Comparison of ENCODE assay signal across 14 cellular contexts in genomic region chr9:18658764-18659705, GRCh38.
A peak's percentile ranks its signal among the peaks of the same experiment; 100 is the strongest.
DNase-seq lines count a peak whose midpoint lies in the region; TF ChIP-seq lines count a peak whose summit lies in the region.
"Had no signal": no experiment of that assay in that cellular context is flagged by ENCODE, and none has a peak within 500 bp of the region (broad histone marks: within the 10 kb centered on the region; RNA-seq: fewer than 3 reads in every experiment).

No MANE protein-coding gene starts in this region.

- TF ChIP-seq CTCF in fibroblast of lung (conservative IDR thresholded peaks at IDR 0.05 in 1 of 2, IDR thresholded peaks at IDR 0.05 in 1 of 2; ENCODE audit: low read depth in 1 of 2, low read length in 2 of 2) = no peak
- TF ChIP-seq CTCF in vagina (IDR thresholded peaks at IDR 0.05) = no peak

- H3K36me3 ChIP-seq in SJSA1 (no peaks in the 10 kb centered on the region), fibroblast of lung (ENCODE audit: control insufficient read depth, insufficient read depth, low read length) (no peaks in the 10 kb centered on the region), vagina (no peaks in the 10 kb centered on the region)

- peak overlapping the region; percentile 59 for H3K4me2 ChIP-seq in fibroblast of lung (ENCODE audit: extremely low read depth, insufficient read depth, low read length)
- H3K4me2 ChIP-seq: PC-9 had no signal

- H3K4me1 ChIP-seq in SJSA1 (replicated peaks) (peaks cover 15% of the 10 kb centered on the region), fibroblast of lung (ENCODE audit: control insufficient read depth, extremely low read depth, insufficient read depth, low read length) (peaks cover 5% of the 10 kb centered on the region), vagina (no peaks in the 10 kb centered on the region)

- DNase-seq in GM04504 (ENCODE audit: low read depth) (peak; percentile 51), SJSA1 (ENCODE audit: low read depth in 1 of 2, low spot score in 2 of 2) (peak in 1 of 2 experiments; percentile 38), fibroblast of lung (ENCODE audit: low read depth in 2 of 2) (peak; percentile 49 to 84), renal cortical epithelial cell (ENCODE audit: low read depth) (peak; percentile 77), vagina (ENCODE audit: extremely low spot score in 2 of 2) (no peak), GM19240 (ENCODE audit: insufficient read length, low spot score) (no peak), GM19238 (ENCODE audit: insufficient read length, low spot score) (no peak)
- DNase-seq in activated effector memory CD4-positive, alpha-beta T cell treated with anti-CD3 and anti-CD28 coated beads, Interleukin-2, amount 50 U/mL, for 16 hours = no peak
- DNase-seq: activated CD4-positive, alpha-beta T cell treated with anti-CD3 and anti-CD28 coated beads for 48 hours; activated T-cell treated with anti-CD3 and anti-CD28 coated beads, Interleukin-2, amount 50 U/mL, for 1 hour; effector CD4-positive, alpha-beta T cell; left ventricle myocardium superior; MV-4-11; PC-9 had no signal

- H3K9ac ChIP-seq in fibroblast of lung (ENCODE audit: insufficient read depth, low read length) = no peak overlapping the region

- TF ChIP-seq POLR2A in vagina (IDR thresholded peaks at IDR 0.05) = no peak

- intact Hi-C loops in vagina (cut with DNase I) = no loop called here

- H3K27me3 ChIP-seq in SJSA1 (replicated peaks) (no peaks in the 10 kb centered on the region), fibroblast of lung (ENCODE audit: control insufficient read depth, insufficient read depth, low read length) (no peaks in the 10 kb centered on the region), vagina (no peaks in the 10 kb centered on the region)

- H3K27ac ChIP-seq in SJSA1 = peak overlapping the region; percentile 71
- H3K27ac ChIP-seq in fibroblast of lung (ENCODE audit: insufficient read depth, low read length) = no peak overlapping the region
- no peak overlapping the region for H3K27ac ChIP-seq in vagina
- H3K27ac ChIP-seq: PC-9 had no signal

- H3K4me3 ChIP-seq in SJSA1 (no peak overlapping the region), fibroblast of lung (replicated peaks in 1 of 4; ENCODE audit: control extremely low read depth in 1 of 4, insufficient read depth in 1 of 4, low read depth in 3 of 4, low read length in 4 of 4) (no peak overlapping the region), vagina (no peak overlapping the region)
- H3K4me3 ChIP-seq: PC-9 had no signal

- no peaks in the 10 kb centered on the region for H4K20me1 ChIP-seq in fibroblast of lung (ENCODE audit: control insufficient read depth, extremely low read depth, insufficient read depth, low read length)

- H3K9me3 ChIP-seq in SJSA1 (replicated peaks) = no peaks in the 10 kb centered on the region
- no peaks in the 10 kb centered on the region for H3K9me3 ChIP-seq in fibroblast of lung (ENCODE audit: control insufficient read depth, insufficient read depth, low read depth, low read length)
- no peaks in the 10 kb centered on the region for H3K9me3 ChIP-seq in vagina

- no peaks in the 10 kb centered on the region for H3K79me2 ChIP-seq in fibroblast of lung (ENCODE audit: control insufficient read depth, insufficient read depth, low read length)

- H2AFZ ChIP-seq in fibroblast of lung (ENCODE audit: low read length) = no peak overlapping the region
- H2AFZ ChIP-seq: PC-9 had no signal

Comparison
In these comparisons a context has a peak if more than half of its experiments do, and no peak if none do; other contexts are left out.
1. DNase-seq: peak in GM04504 (single experiment), fibroblast of lung (2 of 2) and renal cortical epithelial cell (single experiment); none in vagina (0 of 2), activated effector memory CD4-positive, alpha-beta T cell treated with anti-CD3 and anti-CD28 coated beads, Interleukin-2, amount 50 U/mL, for 16 hours (single experiment), GM19240 (single experiment) and GM19238 (single experiment).